21 cellular contexts compared by ENCODE assay signal in the genomic region with DNA sequence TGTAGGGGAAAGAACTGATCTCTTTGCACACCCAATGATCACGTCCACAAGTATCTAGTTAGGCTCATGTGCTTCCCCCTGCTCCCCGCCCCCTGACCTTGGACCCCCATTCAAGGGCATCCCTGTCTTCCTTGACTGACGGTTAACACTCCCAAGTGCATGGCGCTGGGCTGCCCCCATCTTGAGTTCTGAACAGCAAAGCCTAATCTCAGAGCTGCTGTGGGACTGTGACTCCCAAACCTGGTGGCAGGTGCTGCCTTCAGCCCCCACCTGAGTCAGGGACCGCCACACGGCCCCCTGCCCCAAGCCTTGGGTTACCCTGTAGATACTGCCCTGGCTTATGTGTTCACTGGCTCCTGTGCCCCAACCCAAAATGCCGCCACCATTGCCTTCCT. TPM values are rescaled to one million over a fixed set of nuclear protein-coding genes. Genes with fewer than 3 reads are reported as not detected.
"Had no signal": no experiment of that assay in that cellular context is flagged by ENCODE, and none has a peak within 500 bp of the region (broad histone marks: within the 10 kb centered on the region; RNA-seq: fewer than 3 reads in every experiment).

No MANE protein-coding gene starts in this region.

- H3K27me3 Mint-ChIP-seq: activated CD4-positive, alpha-beta T cell treated with anti-CD3 and anti-CD28 coated beads for 36 hours had no signal

- H3K36me3 ChIP-seq: lower lobe of right lung, thoracic aorta, WERI-Rb-1 had no signal

- H3K9me3 Mint-ChIP-seq: activated CD4-positive, alpha-beta memory T cell treated with anti-CD3 and anti-CD28 coated beads for 36 hours; effector memory CD8-positive, alpha-beta T cell; stimulated activated effector memory CD8-positive, alpha-beta T cell treated with anti-CD3 and anti-CD28 coated beads, Interleukin-12 subunit alpha, Interleukin-12 subunit beta, amount 100 ng/mL, for 72 hours; T-helper 1 cell treated with Interleukin-12 subunit alpha and Interleukin-12 subunit beta and Interleukin-4 antibody, amounts not matched to agents 30 μg/mL and 1 μg/mL, for 36 hours had no signal

- H3K27ac Mint-ChIP-seq: activated CD4-positive, alpha-beta memory T cell treated with anti-CD3 and anti-CD28 coated beads for 36 hours; activated CD4-positive, alpha-beta T cell treated with anti-CD3 and anti-CD28 coated beads for 36 hours; activated naive CD8-positive, alpha-beta T cell; effector memory CD8-positive, alpha-beta T cell; stimulated activated effector memory CD8-positive, alpha-beta T cell treated with anti-CD3 and anti-CD28 coated beads, Interleukin-12 subunit alpha, Interleukin-12 subunit beta, amount 100 ng/mL, for 72 hours; T-helper 1 cell treated with Interleukin-12 subunit alpha and Interleukin-12 subunit beta and Interleukin-4 antibody, amounts not matched to agents 30 μg/mL and 1 μg/mL, for 36 hours had no signal

- H3K4me3 Mint-ChIP-seq: activated CD4-positive, alpha-beta memory T cell treated with anti-CD3 and anti-CD28 coated beads for 36 hours; activated CD4-positive, alpha-beta T cell treated with anti-CD3 and anti-CD28 coated beads for 36 hours; activated naive CD8-positive, alpha-beta T cell; effector memory CD8-positive, alpha-beta T cell; naive B cell; stimulated activated effector memory CD8-positive, alpha-beta T cell treated with anti-CD3 and anti-CD28 coated beads, Interleukin-12 subunit alpha, Interleukin-12 subunit beta, amount 100 ng/mL, for 72 hours; T-helper 1 cell treated with Interleukin-12 subunit alpha and Interleukin-12 subunit beta and Interleukin-4 antibody, amounts not matched to agents 30 μg/mL and 1 μg/mL, for 36 hours had no signal

- DNase-seq: activated CD4-positive, alpha-beta memory T cell treated with anti-CD3 and anti-CD28 coated beads for 36 hours; activated CD4-positive, alpha-beta T cell treated with anti-CD3 and anti-CD28 coated beads for 36 hours; activated gamma-delta T cell treated with Interleukin-2 at 50 U/mL for 16 hours; dermis blood vessel endothelial cell; effector memory CD8-positive, alpha-beta T cell; foreskin melanocyte; head of caudate nucleus; lower lobe of right lung; midbrain; naive B cell; occipital lobe; WERI-Rb-1 had no signal

- H3K36me3 Mint-ChIP-seq: activated CD4-positive, alpha-beta memory T cell treated with anti-CD3 and anti-CD28 coated beads for 36 hours; activated naive CD8-positive, alpha-beta T cell; naive B cell; stimulated activated effector memory CD8-positive, alpha-beta T cell treated with anti-CD3 and anti-CD28 coated beads, Interleukin-12 subunit alpha, Interleukin-12 subunit beta, amount 100 ng/mL, for 72 hours had no signal

- H3K4me1 Mint-ChIP-seq: activated CD4-positive, alpha-beta T cell treated with anti-CD3 and anti-CD28 coated beads for 36 hours; stimulated activated effector memory CD8-positive, alpha-beta T cell treated with anti-CD3 and anti-CD28 coated beads, Interleukin-12 subunit alpha, Interleukin-12 subunit beta, amount 100 ng/mL, for 72 hours had no signal

- ATAC-seq: activated CD4-positive, alpha-beta T cell treated with anti-CD3 and anti-CD28 coated beads for 36 hours; effector memory CD8-positive, alpha-beta T cell; lower lobe of right lung; stimulated activated effector memory CD8-positive, alpha-beta T cell treated with anti-CD3 and anti-CD28 coated beads, Interleukin-12 subunit alpha, Interleukin-12 subunit beta, amount 100 ng/mL, for 72 hours had no signal

- H3K4me1 ChIP-seq: lower lobe of right lung had no signal

- H3K27ac ChIP-seq: epithelial cell of prostate, lower lobe of right lung, thoracic aorta, WERI-Rb-1 had no signal

- H3K9me3 ChIP-seq: lower lobe of right lung, thoracic aorta had no signal

- H3K4me3 ChIP-seq: lower lobe of right lung, thoracic aorta had no signal

RNA-seq across cellular contexts. Expression of gene TNNI1, which starts 0.9 kb away (rescaled TPM):
- total RNA-seq: activated CD4-positive, alpha-beta memory T cell treated with anti-CD3 and anti-CD28 coated beads for 36 hours; activated CD4-positive, alpha-beta T cell treated with anti-CD3 and anti-CD28 coated beads for 36 hours; dermis blood vessel endothelial cell; fibroblast of lung; occipital lobe; posterior vena cava had no signal
- polyA plus RNA-seq: urinary bladder had no signal

RNA-seq across cellular contexts. Expression of gene LAD1, which starts 21.5 kb away (rescaled TPM):
- total RNA-seq: activated CD4-positive, alpha-beta memory T cell treated with anti-CD3 and anti-CD28 coated beads for 36 hours; activated CD4-positive, alpha-beta T cell treated with anti-CD3 and anti-CD28 coated beads for 36 hours; cerebellum; fibroblast of lung; occipital lobe had no signal
- polyA plus RNA-seq: fibroblast of lung had no signal

RNA-seq across cellular contexts. Expression of gene TNNT2, which starts 43.1 kb away (rescaled TPM):
- total RNA-seq: activated CD4-positive, alpha-beta memory T cell treated with anti-CD3 and anti-CD28 coated beads for 36 hours; activated CD4-positive, alpha-beta T cell treated with anti-CD3 and anti-CD28 coated beads for 36 hours; cerebellum; dermis blood vessel endothelial cell; fibroblast of lung; occipital lobe; posterior vena cava had no signal
